16 cellular contexts compared by ENCODE assay signal in the genomic region with DNA sequence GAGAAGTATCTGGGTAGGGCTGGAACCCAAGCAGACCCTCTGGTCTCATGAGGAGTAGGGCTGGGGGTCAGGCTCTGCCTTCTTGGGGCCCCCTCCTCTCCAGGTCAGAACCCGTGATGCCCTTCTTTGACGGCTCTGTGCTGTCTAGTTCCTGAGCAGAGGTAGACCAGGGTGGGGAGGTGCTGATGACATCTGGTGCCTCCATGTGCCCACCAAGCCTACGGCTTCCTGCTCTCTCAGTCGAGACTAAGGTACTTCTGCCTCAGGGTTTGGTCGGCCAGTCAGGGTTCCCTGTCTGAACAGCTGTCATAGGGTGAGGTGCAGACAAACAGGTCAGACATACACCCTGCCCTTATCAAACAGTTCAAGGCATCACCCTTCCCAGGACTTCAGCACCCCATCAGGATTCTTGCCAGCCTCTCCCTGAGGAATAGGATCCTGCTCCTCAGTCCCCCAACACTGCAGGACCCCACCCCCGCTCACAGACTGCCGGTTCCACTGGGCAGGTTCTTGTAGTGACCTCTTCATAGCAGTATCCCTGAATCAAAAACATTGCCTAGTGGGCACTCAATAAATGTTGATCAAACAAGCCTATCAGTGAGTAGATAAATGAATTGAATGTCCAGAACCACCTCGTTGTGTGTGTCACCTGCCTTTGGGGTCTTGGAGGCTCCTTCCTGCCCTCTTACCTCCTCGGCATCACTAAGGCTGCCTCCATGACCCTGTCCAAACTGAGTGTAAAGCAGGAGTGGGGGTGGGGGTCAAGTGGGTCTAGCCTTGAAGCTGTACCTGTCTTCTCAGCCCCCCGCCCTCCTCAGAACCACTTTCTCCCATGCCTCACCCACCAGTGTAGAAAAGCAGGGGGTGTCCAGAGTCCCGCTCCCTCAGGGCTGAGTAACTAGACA.
DNase-seq lines count a peak whose midpoint lies in the region; ATAC-seq, FAIRE-seq and TF ChIP-seq lines count a peak whose summit lies in the region.
"Had no signal": no experiment of that assay in that cellular context is flagged by ENCODE, and none has a peak within 500 bp of the region (broad histone marks: within the 10 kb centered on the region; RNA-seq: fewer than 3 reads in every experiment).

No MANE protein-coding gene starts in this region.

- H3K14ac ChIP-seq in H1 (ENCODE audit: insufficient read length), result peak overlapping the region; percentile 5
- no peak overlapping the region for H3K14ac ChIP-seq in trophoblast cell (ENCODE audit: low read length)

- no peak for TF ChIP-seq RAD21 in H1 (IDR thresholded peaks at IDR 0.05 in 1 of 2, conservative IDR thresholded peaks at IDR 0.05 in 1 of 2; ENCODE audit: low read depth in 2 of 2, low read length in 2 of 2)

- H4K20me1 ChIP-seq in H1 (replicated peaks in 1 of 2; ENCODE audit: control insufficient read depth in 1 of 2, insufficient read depth in 2 of 2, low read length in 2 of 2), result no peaks in the 10 kb centered on the region

- no peak for TF ChIP-seq POLR2A in H1 (IDR thresholded peaks at IDR 0.05; ENCODE audit: control extremely low read depth in 1 of 2, low read depth in 2 of 2, low read length in 2 of 2)

- H2BK120ac ChIP-seq in H1 (replicated peaks; ENCODE audit: low read depth, low read length) (no peak overlapping the region), trophoblast cell (ENCODE audit: insufficient read depth, low read length, poor library complexity) (no peak overlapping the region)

- 85% methylated on average over 11 of the region's 11 CpGs; no CpG with 5 or more reads in 1 of the 2 experiments for WGBS in H1 (ENCODE audit: extremely low coverage in 1 of 2, insufficient coverage in 1 of 2, insufficient read length in 1 of 2, insufficient replicate concordance in 2 of 2, low coverage in 1 of 2, low lambda C conversion rate in 2 of 2, missing lambda C conversion rate in 1 of 2), 2 experiments
- WGBS in trophoblast cell (ENCODE audit: extremely low coverage, insufficient coverage, insufficient read length), result no CpG with 5 or more reads among the region's 11 CpGs

- TF ChIP-seq EP300 in H1 (IDR thresholded peaks at IDR 0.05; ENCODE audit: borderline replicate concordance in 1 of 2, low read depth in 2 of 2, low read length in 2 of 2), result no peak

- H3K9me3 ChIP-seq in H1 (ENCODE audit: insufficient read depth in 2 of 2, low read depth in 1 of 2, low read length in 1 of 2), result no peaks in the 10 kb centered on the region
- H3K9me3 ChIP-seq in trophoblast cell (ENCODE audit: insufficient read depth, low read depth, low read length), result peaks cover 2% of the 10 kb centered on the region
- H3K9me3 ChIP-seq: A549, BE2C had no signal

- H2BK20ac ChIP-seq in H1 (ENCODE audit: low read length), result no peak overlapping the region

- H3K23me2 ChIP-seq in H1 (ENCODE audit: low read depth, low read length), result no peaks in the 10 kb centered on the region

- ATAC-seq in left cardiac atrium, result no peak
- ATAC-seq in HG03457 (IDR thresholded peaks at IDR 0.05; ENCODE audit: unreplicated experiment), result no peak
- ATAC-seq in GM21737 (IDR thresholded peaks at IDR 0.05; ENCODE audit: unreplicated experiment), result no peak
- ATAC-seq: A549 had no signal

- H2BK5ac ChIP-seq in H1 (ENCODE audit: low read depth, low read length) (no peak overlapping the region), trophoblast cell (ENCODE audit: low read depth, low read length, poor library complexity) (no peak overlapping the region)

- H3K9ac ChIP-seq in H1 (replicated peaks in 1 of 4; ENCODE audit: extremely low read depth in 1 of 4, low read depth in 3 of 4, low read length in 3 of 4) (no peak overlapping the region), trophoblast cell (ENCODE audit: low read length) (peak overlapping the region; percentile 21)

- no peak overlapping the region for H4K5ac ChIP-seq in H1 (ENCODE audit: insufficient read length, low read depth, low read length)

- no peak overlapping the region for H3K56ac ChIP-seq in H1 (replicated peaks; ENCODE audit: insufficient read length, low read depth, low read length)

- H3K18ac ChIP-seq in H1 (ENCODE audit: extremely low read depth, low read length) (no peak overlapping the region), trophoblast cell (ENCODE audit: low read length) (no peak overlapping the region)

- H3K4me1 ChIP-seq in H1 (replicated peaks in 1 of 4; ENCODE audit: control insufficient read depth in 3 of 4, insufficient read depth in 4 of 4, low read length in 3 of 4), result 0 out of 7 replicates have a peak, but pooled peaks cover 0 to 2% (median 0%) of the 10 kb centered on the region in 4 experiments
- H3K4me1 ChIP-seq in trophoblast cell (ENCODE audit: control insufficient read depth in 1 of 2, insufficient read depth in 2 of 2, low read length in 2 of 2), result no peaks in the 10 kb centered on the region
- H3K4me1 ChIP-seq: A549, BE2C had no signal

- CTCF ChIA-PET in H1 (lab: Charles Lee; ENCODE audit: partially characterized antibody), result interaction anchor here (0.8 to 2.7 kb wide), 6 partner anchors 7 to 118 kb away, joined by 3 to 15 read pairs (median 6); no protein-coding TSS in a partner anchor

- no peak overlapping the region for H3K4me2 ChIP-seq in H1 (ENCODE audit: insufficient read depth in 1 of 2, low read depth in 2 of 2, low read length in 2 of 2)
- H3K4me2 ChIP-seq in trophoblast cell (ENCODE audit: low read length), result no peak overlapping the region
- H3K4me2 ChIP-seq: A549 had no signal

- FAIRE-seq in H1 (lab: Jason Lieb, UNC), result no peak
- FAIRE-seq: A549, G401.6, GM12892 had no signal

- H2BK12ac ChIP-seq in H1 (ENCODE audit: low read depth, low read length), result no peak overlapping the region
- H2BK12ac ChIP-seq in trophoblast cell (ENCODE audit: low read length), result no peak overlapping the region

- H3K27me3 ChIP-seq in H1 (replicated peaks in 1 of 4; ENCODE audit: control insufficient read depth in 3 of 4, extremely low read depth in 1 of 4, insufficient read depth in 3 of 4, low read length in 3 of 4), result no peaks in the 10 kb centered on the region
- peaks cover 2% of the 10 kb centered on the region for H3K27me3 ChIP-seq in trophoblast cell (ENCODE audit: insufficient read depth, low read length)
- H3K27me3 ChIP-seq: BE2C had no signal

- no peaks in the 10 kb centered on the region for H3K79me1 ChIP-seq in H1 (ENCODE audit: low read depth, low read length)
- H3K79me1 ChIP-seq in trophoblast cell (ENCODE audit: low read length), result no peaks in the 10 kb centered on the region

- no peak overlapping the region for H2BK15ac ChIP-seq in H1 (ENCODE audit: low read length)

- H3K27ac ChIP-seq in H1 (ENCODE audit: low read depth, low read length) (no peak overlapping the region), trophoblast cell (ENCODE audit: low read depth, low read length) (no peak overlapping the region)
- H3K27ac ChIP-seq: A549, C4-2B had no signal

- H2AFZ ChIP-seq in H1 (ENCODE audit: low read length) (no peak overlapping the region), trophoblast cell (ENCODE audit: insufficient read depth, low read length, poor library complexity) (no peak overlapping the region)

- H3K4me3 ChIP-seq in H1 (ENCODE audit: extremely low read depth in 1 of 4, insufficient read depth in 2 of 4, low read depth in 3 of 4, low read length in 4 of 4), result no peak overlapping the region
- H3K4me3 ChIP-seq in trophoblast cell (ENCODE audit: low read depth, low read length), result no peak overlapping the region
- H3K4me3 ChIP-seq: A549 had no signal

- POLR2A ChIA-PET in H1 (lab: Charles Lee; ENCODE audit: partially characterized antibody), result no interaction called here

- H3K79me2 ChIP-seq in H1 (ENCODE audit: control insufficient read depth in 1 of 2, insufficient read depth in 2 of 2, low read length in 2 of 2) (no peaks in the 10 kb centered on the region), trophoblast cell (ENCODE audit: control insufficient read depth, insufficient read depth, low read length, poor library complexity) (no peaks in the 10 kb centered on the region)

- H4K12ac ChIP-seq in trophoblast cell (ENCODE audit: low read depth, low read length), result no peak overlapping the region

- H3K4ac ChIP-seq in H1 (replicated peaks; ENCODE audit: insufficient read length, low read depth, low read length), result no peak overlapping the region
- H3K4ac ChIP-seq in trophoblast cell (ENCODE audit: low read depth, low read length), result no peak overlapping the region

- no peak overlapping the region for H3K23ac ChIP-seq in H1 (ENCODE audit: insufficient read length)
- no peak overlapping the region for H3K23ac ChIP-seq in trophoblast cell (ENCODE audit: low read length)

- no peaks in the 10 kb centered on the region for H3K36me3 ChIP-seq in H1 (ENCODE audit: control insufficient read depth in 2 of 4, insufficient read depth in 4 of 4, low read length in 3 of 4)
- no peaks in the 10 kb centered on the region for H3K36me3 ChIP-seq in trophoblast cell (ENCODE audit: control insufficient read depth in 1 of 2, insufficient read depth in 2 of 2, low read length in 2 of 2)
- H3K36me3 ChIP-seq: BE2C had no signal

- H4K8ac ChIP-seq in H1 (ENCODE audit: extremely low read depth, insufficient read depth, low read length), result no peak overlapping the region; the same call in 1 of the 2 replicates
- H4K8ac ChIP-seq in trophoblast cell (ENCODE audit: low read depth, low read length), result no peak overlapping the region

- peak; percentile 73 for DNase-seq in cardiac septum (ENCODE audit: low spot score)
- no peak for DNase-seq in left cardiac atrium
- no peak for DNase-seq in H1 (ENCODE audit: low read depth in 1 of 2, low spot score in 2 of 2)
- DNase-seq in trophoblast cell, result no peak
- DNase-seq in ureter (ENCODE audit: low spot score), result peak; percentile 26
- DNase-seq in GM10266 (ENCODE audit: extremely low spot score), result no peak
- DNase-seq: BE2C; CD4-positive, alpha-beta memory T cell; DMS153; EL had no signal

- intact Hi-C loops in cardiac septum (cut with DNase I) (no loop called here), left cardiac atrium (cut with DNase I) (no loop called here)

- H4K91ac ChIP-seq in H1 (replicated peaks; ENCODE audit: insufficient read length, low read length) (no peak overlapping the region), trophoblast cell (ENCODE audit: low read depth, low read length) (no peak overlapping the region)

- TF ChIP-seq CTCF in H1 (IDR thresholded peaks at IDR 0.05; ENCODE audit: control extremely low read depth in 1 of 3, insufficient read depth in 1 of 3, low read depth in 1 of 3, low read length in 3 of 3) (no peak), GM10266 (IDR thresholded peaks at IDR 0.05; ENCODE audit: control insufficient read depth, insufficient read depth, low read depth, missing control alignments) (no peak)

- H2AK5ac ChIP-seq in H1 (ENCODE audit: low read depth, low read length) (no peak overlapping the region), trophoblast cell (ENCODE audit: low read length) (no peak overlapping the region)

TF ChIP-seq in H1, 55 proteins besides CTCF, POLR2A, EP300 and RAD21 (continues in another document):
- TF ChIP-seq NANOG (IDR thresholded peaks at IDR 0.05; ENCODE audit: insufficient read depth, low read depth, low read length, poor library complexity, severe bottlenecking), result no peak
- TF ChIP-seq RBBP5 (IDR thresholded peaks at IDR 0.05; ENCODE audit: borderline replicate concordance, low read depth, low read length), result no peak
- TF ChIP-seq SP1 (IDR thresholded peaks at IDR 0.05; ENCODE audit: low read depth, low read length), result no peak
- TF ChIP-seq SAP30 (IDR thresholded peaks at IDR 0.05; ENCODE audit: insufficient read depth, insufficient replicate concordance, low read length), result no peak
- no peak for TF ChIP-seq PHF8 (conservative IDR thresholded peaks at IDR 0.05; ENCODE audit: low read depth, low read length)

Comparison
In these comparisons a context has a peak if more than half of its experiments do, and no peak if none do; other contexts are left out.
1. DNase-seq: peak in cardiac septum (single experiment) and ureter (single experiment); none in left cardiac atrium (single experiment), H1 (0 of 2), trophoblast cell (0 of 2) and GM10266 (single experiment).